Comparison of ENCODE assay signal across 9 cellular contexts in genomic region chr2:205139822-205140612, GRCh38.
A peak's percentile ranks its signal among the peaks of the same experiment; 100 is the strongest.
DNase-seq lines count a peak whose midpoint lies in the region; ATAC-seq and TF ChIP-seq lines count a peak whose summit lies in the region.
"Had no signal": no experiment of that assay in that cellular context is flagged by ENCODE, and none has a peak within 500 bp of the region (broad histone marks: within the 10 kb centered on the region; RNA-seq: fewer than 3 reads in every experiment).

No MANE protein-coding gene starts in this region.

- peaks cover 0 to 2% of the 10 kb centered on the region in 2 donors for H3K4me1 ChIP-seq in lung (ENCODE audit: control insufficient read depth in 2 of 2, insufficient read depth in 2 of 2, low read length in 2 of 2)
- no peaks in the 10 kb centered on the region for H3K4me1 ChIP-seq in esophagus muscularis mucosa

- no peak for TF ChIP-seq POLR2A in esophagus muscularis mucosa (IDR thresholded peaks at IDR 0.05; ENCODE audit: low read depth)

- no peaks in the 10 kb centered on the region for H3K36me3 Mint-ChIP-seq in naive thymus-derived CD8-positive, alpha-beta T cell

- peak; percentile 40 for DNase-seq in SK-N-DZ (ENCODE audit: low spot score)
- peak; percentile 52 for DNase-seq in lung (ENCODE audit: low spot score)
- DNase-seq in naive thymus-derived CD8-positive, alpha-beta T cell: no peak
- no peak for DNase-seq in T-helper 9 cell
- DNase-seq in esophagus muscularis mucosa (ENCODE audit: extremely low spot score): no peak
- no peak for DNase-seq in T1000 (lab: John Stamatoyannopoulos, UW)
- DNase-seq: DND-41 had no signal

- no peaks in the 10 kb centered on the region for H3K27me3 ChIP-seq in lung (ENCODE audit: control insufficient read depth, insufficient read depth)
- H3K27me3 ChIP-seq in esophagus muscularis mucosa: no peaks in the 10 kb centered on the region

- H3K36me3 ChIP-seq in lung (ENCODE audit: control insufficient read depth in 2 of 2, insufficient read depth in 2 of 2, low read length in 2 of 2) (no peaks in the 10 kb centered on the region), esophagus muscularis mucosa (peaks cover 0 to 4% (median 0%) of the 10 kb centered on the region in 4 donors)

- H3K9me3 ChIP-seq in lung (ENCODE audit: control insufficient read depth in 2 of 2, insufficient read depth in 1 of 2, low read length in 1 of 2) (peaks cover 0 to 2% of the 10 kb centered on the region in 2 donors), esophagus muscularis mucosa (peaks cover 0 to 5% (median 2%) of the 10 kb centered on the region in 4 donors)

- H3K4me3 Mint-ChIP-seq in naive thymus-derived CD8-positive, alpha-beta T cell: peak overlapping the region in 4 of 10 donors; percentile 8 to 46 (median 26)

- POLR2A ChIA-PET in naive thymus-derived CD8-positive, alpha-beta T cell (lab: Charles Lee): no interaction called here

- no peak overlapping the region for H3K4me3 ChIP-seq in lung
- H3K4me3 ChIP-seq in esophagus muscularis mucosa: no peak overlapping the region

- peak; percentile 42 for ATAC-seq in GM18870 (IDR thresholded peaks at IDR 0.05; ENCODE audit: unreplicated experiment)
- ATAC-seq in HG02763 (IDR thresholded peaks at IDR 0.05; ENCODE audit: unreplicated experiment): peak; percentile 61
- ATAC-seq in lung (ENCODE audit: insufficient read depth, low FRiP score): peak; percentile 58
- ATAC-seq in naive thymus-derived CD8-positive, alpha-beta T cell: no peak

- H3K4me1 Mint-ChIP-seq in naive thymus-derived CD8-positive, alpha-beta T cell: peaks cover 0 to 9% (median 5%) of the 10 kb centered on the region in 4 donors

- H3K9me3 Mint-ChIP-seq in naive thymus-derived CD8-positive, alpha-beta T cell: peaks cover 0 to 2% (median 0%) of the 10 kb centered on the region in 9 donors

- intact Hi-C loops in esophagus muscularis mucosa (cut with DNase I): no loop called here

- peak overlapping the region in 4 of 10 donors; percentile 12 to 67 (median 41) for H3K27ac Mint-ChIP-seq in naive thymus-derived CD8-positive, alpha-beta T cell

- WGBS in lung, 2 donors: 19 to 28% methylated on average over 9 of the region's 9 CpGs
- 81% methylated on average over 9 of the region's 9 CpGs for WGBS in esophagus muscularis mucosa

- H3K27me3 Mint-ChIP-seq in naive thymus-derived CD8-positive, alpha-beta T cell: peaks cover 0 to 1% (median 0%) of the 10 kb centered on the region in 5 donors

- H3K27ac ChIP-seq in lung (ENCODE audit: low read depth in 1 of 2, low read length in 1 of 2) (no peak overlapping the region), esophagus muscularis mucosa (replicated peaks in 1 of 4) (no peak overlapping the region)

- no peak for TF ChIP-seq EP300 in esophagus muscularis mucosa (IDR thresholded peaks at IDR 0.05)

- TF ChIP-seq CTCF in lung (IDR thresholded peaks at IDR 0.05; ENCODE audit: control extremely low read depth, extremely low read depth) (no peak), esophagus muscularis mucosa (IDR thresholded peaks at IDR 0.05) (no peak)

Comparison
In these comparisons a context has a peak if more than half of its experiments do, and no peak if none do; other contexts are left out.
1. ATAC-seq: peak in GM18870 (single experiment), HG02763 (single experiment) and lung (single experiment); none in naive thymus-derived CD8-positive, alpha-beta T cell (0 of 2).
2. DNase-seq: peak in SK-N-DZ (single experiment) and lung (single experiment); none in naive thymus-derived CD8-positive, alpha-beta T cell (0 of 10), T-helper 9 cell (single experiment), esophagus muscularis mucosa (single experiment) and T1000 (single experiment).